ENCODE assay signal across 8 cellular contexts in the genomic region with DNA sequence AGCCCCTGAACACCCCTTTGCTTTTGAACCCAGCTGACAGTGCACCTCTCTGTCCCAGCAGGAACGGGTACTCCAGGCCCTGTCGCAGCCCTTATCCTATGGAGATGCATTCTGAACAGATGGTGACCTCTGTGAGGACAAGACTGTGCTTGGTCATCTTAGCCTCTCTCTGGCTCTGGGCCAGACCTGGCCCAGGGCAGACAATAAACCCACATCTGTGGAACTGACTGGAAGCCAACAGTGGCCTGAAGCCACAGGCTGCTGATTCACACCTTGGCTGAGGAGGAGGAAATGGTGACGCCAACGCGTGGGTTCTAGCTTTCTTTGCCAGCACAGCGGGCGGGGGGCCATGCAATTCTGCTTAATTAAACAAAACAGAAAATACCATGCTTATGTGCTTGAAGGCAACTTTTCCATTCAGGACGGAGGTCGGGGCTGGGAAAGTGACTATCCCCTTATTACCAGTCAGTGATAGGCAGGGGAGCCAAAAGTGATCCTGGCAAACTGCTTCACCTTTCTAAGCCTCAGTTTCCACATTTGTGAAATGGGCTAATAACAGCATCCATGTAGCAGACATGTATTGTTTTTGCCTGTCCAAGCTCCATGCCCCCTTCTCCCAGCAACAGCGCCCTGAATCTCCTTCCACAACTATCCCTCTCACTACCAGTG. TPM values are rescaled to one million over a fixed set of nuclear protein-coding genes. Genes with fewer than 3 reads are reported as not detected.
DNase-seq lines count a peak whose midpoint lies in the region; ATAC-seq and TF ChIP-seq lines count a peak whose summit lies in the region.

No MANE protein-coding gene starts in this region.

- CTCF ChIA-PET in activated CD8-positive, alpha-beta memory T cell treated with anti-CD3 and anti-CD28 coated beads, Interleukin-2, amount 10 ng/mL, durations not matched to agents 7 days and 5 days (lab: Charles Lee): interaction anchor here (1.3 kb wide), 2 partner anchors 9 to 17 kb away, joined by 3 read pairs; no protein-coding TSS in a partner anchor

- TF ChIP-seq CTCF in fibroblast of pulmonary artery (IDR thresholded peaks at IDR 0.05; ENCODE audit: low read length, missing control alignments) (no peak), psoas muscle (IDR thresholded peaks at IDR 0.05) (no peak)

- peaks cover 14% of the 10 kb centered on the region for H3K4me1 ChIP-seq in psoas muscle

- H3K27ac Mint-ChIP-seq in activated CD8-positive, alpha-beta memory T cell treated with anti-CD3 and anti-CD28 coated beads, Interleukin-2, amount 10 ng/mL, durations not matched to agents 7 days and 5 days: no peak overlapping the region

- H3K9me3 Mint-ChIP-seq in activated CD8-positive, alpha-beta memory T cell treated with anti-CD3 and anti-CD28 coated beads, Interleukin-2, amount 10 ng/mL, durations not matched to agents 7 days and 5 days (ENCODE audit: low read depth): no peaks in the 10 kb centered on the region

- peak overlapping the region; percentile 20 for H3K27ac ChIP-seq in psoas muscle

- H3K4me1 Mint-ChIP-seq in activated CD8-positive, alpha-beta memory T cell treated with anti-CD3 and anti-CD28 coated beads, Interleukin-2, amount 10 ng/mL, durations not matched to agents 7 days and 5 days: peaks cover 10% of the 10 kb centered on the region

- H3K4me3 ChIP-seq in fibroblast of pulmonary artery (replicated peaks; ENCODE audit: low read depth, low read length): no peak overlapping the region
- H3K4me3 ChIP-seq in psoas muscle: no peak overlapping the region

- peak; percentile 77 for ATAC-seq in activated CD8-positive, alpha-beta memory T cell treated with anti-CD3 and anti-CD28 coated beads, Interleukin-2, amount 10 ng/mL, durations not matched to agents 7 days and 5 days
- ATAC-seq in psoas muscle (peak; percentile 90 to 97 (median 93)), HG03139 (IDR thresholded peaks at IDR 0.05; ENCODE audit: unreplicated experiment) (no peak), HG03342 (IDR thresholded peaks at IDR 0.05; ENCODE audit: unreplicated experiment) (no peak)

- 13 to 18% (median 14%) methylated on average over 10 of the region's 10 CpGs for WGBS in psoas muscle, 3 donors

- H3K36me3 ChIP-seq in psoas muscle (ENCODE audit: insufficient read depth in 1 of 2, low read depth in 1 of 2): no peaks in the 10 kb centered on the region

- intact Hi-C loops in psoas muscle (cut with DNase I): no loop called here

- no peak overlapping the region for H3K4me3 Mint-ChIP-seq in activated CD8-positive, alpha-beta memory T cell treated with anti-CD3 and anti-CD28 coated beads, Interleukin-2, amount 10 ng/mL, durations not matched to agents 7 days and 5 days

- no peaks in the 10 kb centered on the region for H3K9me3 ChIP-seq in psoas muscle

- H3K27me3 ChIP-seq in psoas muscle (ENCODE audit: insufficient read depth in 3 of 3, low read length in 2 of 3): peaks cover 0 to 1% (median 0%) of the 10 kb centered on the region in 3 donors

- H3K27me3 Mint-ChIP-seq in activated CD8-positive, alpha-beta memory T cell treated with anti-CD3 and anti-CD28 coated beads, Interleukin-2, amount 10 ng/mL, durations not matched to agents 7 days and 5 days: peaks cover 56% of the 10 kb centered on the region

- in situ Hi-C loops in ACHN (cut with HindIII; ENCODE audit: low pct_ligation_motif_present, low pct_unique_long_range_greater_than_20kb, low sequenced_read_pairs): no loop called here
- in situ Hi-C loops in KBM-7 (cut with MboI; ENCODE audit: low pct_unique_long_range_greater_than_20kb, low sequenced_read_pairs): no loop called here

- H3K36me3 Mint-ChIP-seq in activated CD8-positive, alpha-beta memory T cell treated with anti-CD3 and anti-CD28 coated beads, Interleukin-2, amount 10 ng/mL, durations not matched to agents 7 days and 5 days: no peaks in the 10 kb centered on the region

- DNase-seq in ACHN (peak; percentile 63), KBM-7 (peak; percentile 32), fibroblast of pulmonary artery (ENCODE audit: low read depth) (peak; percentile 98), psoas muscle (peak; percentile 90 to 92), NCI-H1105 treated with DMSO at 0.1 percent for 48 hours (lab: John Stamatoyannopoulos, UW) (no peak)
- DNase-seq in activated CD8-positive, alpha-beta memory T cell treated with anti-CD3 and anti-CD28 coated beads, Interleukin-2, amount 10 ng/mL, durations not matched to agents 7 days and 5 days: peak; percentile 72

RNA-seq across cellular contexts. Expression of a gene that starts 10.8 kb away (rescaled TPM):
- under 1 TPM; 0.06 to 0.12 TPM for total RNA-seq in activated CD8-positive, alpha-beta memory T cell treated with anti-CD3 and anti-CD28 coated beads, Interleukin-2, amount 10 ng/mL, durations not matched to agents 7 days and 5 days
- total RNA-seq in psoas muscle: 1 to 10 TPM; 2.5 to 5.3 (median 3.0) TPM
- polyA plus RNA-seq in psoas muscle: 1 to 10 TPM in 1 of 3 donors, under 1 TPM in 2; 0.58 to 2.5 (median 0.77) TPM

Comparison
In these comparisons a context has a peak if more than half of its experiments do, and no peak if none do; other contexts are left out.
1. ATAC-seq: peak in activated CD8-positive, alpha-beta memory T cell treated with anti-CD3 and anti-CD28 coated beads, Interleukin-2, amount 10 ng/mL, durations not matched to agents 7 days and 5 days (single experiment) and psoas muscle (4 of 4); none in HG03139 (single experiment) and HG03342 (single experiment).